In genomic region chr20:47314647-47315338, GRCh38 we compare ENCODE assay signal across 10 cellular contexts. TPM values are rescaled to one million over a fixed set of nuclear protein-coding genes. Genes with fewer than 3 reads are reported as not detected.
DNase-seq lines count a peak whose midpoint lies in the region; ATAC-seq, FAIRE-seq and TF ChIP-seq lines count a peak whose summit lies in the region.
"Had no signal": no experiment of that assay in that cellular context is flagged by ENCODE, and none has a peak within 500 bp of the region (broad histone marks: within the 10 kb centered on the region; RNA-seq: fewer than 3 reads in every experiment).

No MANE protein-coding gene starts in this region.

- no peaks in the 10 kb centered on the region for H3K27me3 ChIP-seq in CD4-positive, alpha-beta T cell (ENCODE audit: control insufficient read depth, insufficient read depth, low read length)
- H3K27me3 ChIP-seq in right cardiac atrium (ENCODE audit: control insufficient read depth, insufficient read depth) (no peaks in the 10 kb centered on the region), rectal smooth muscle tissue (ENCODE audit: control insufficient read depth, insufficient read depth, low read length) (no peaks in the 10 kb centered on the region)

- H3K9me3 Mint-ChIP-seq in CD4-positive, alpha-beta T cell, result no peaks in the 10 kb centered on the region

- H3K27ac Mint-ChIP-seq in CD4-positive, alpha-beta T cell, result peak overlapping the region; percentile 42
- H3K27ac Mint-ChIP-seq in T-helper 17 cell, result peak overlapping the region; percentile 73

- no peaks in the 10 kb centered on the region for H3K9me3 ChIP-seq in CD4-positive, alpha-beta T cell (ENCODE audit: control insufficient read depth, low read length)
- H3K9me3 ChIP-seq in T-helper 17 cell (ENCODE audit: control insufficient read depth, low read length, poor library complexity, severe bottlenecking) (no peaks in the 10 kb centered on the region), right cardiac atrium (ENCODE audit: control insufficient read depth, low read length) (no peaks in the 10 kb centered on the region)

- peaks cover 47% of the 10 kb centered on the region for H3K36me3 Mint-ChIP-seq in CD4-positive, alpha-beta T cell (ENCODE audit: low read depth)
- no peaks in the 10 kb centered on the region for H3K36me3 Mint-ChIP-seq in T-helper 17 cell (ENCODE audit: low read depth)

- WGBS in right cardiac atrium, result 93% methylated on average over 3 of the region's 3 CpGs

- no peak for ATAC-seq in CD4-positive, alpha-beta T cell (ENCODE audit: poor library complexity)
- ATAC-seq in T-helper 17 cell (no peak), right cardiac atrium (no peak), HG02970 (IDR thresholded peaks at IDR 0.05; ENCODE audit: low FRiP score, unreplicated experiment) (no peak), HG02623 (IDR thresholded peaks at IDR 0.05; ENCODE audit: unreplicated experiment) (no peak), left colon (no peak)

- no peak for DNase-seq in CD4-positive, alpha-beta T cell
- DNase-seq in T-helper 17 cell (no peak), right cardiac atrium (no peak), left colon (no peak), urothelium cell line (ENCODE audit: low spot score) (no peak)
- DNase-seq: activated T-cell treated with anti-CD3 and anti-CD28 coated beads, Interleukin-2, amount 50 U/mL, for 1 hour; NCI-H1417 treated with DMSO at 0.1 percent for 48 hours had no signal

- no peaks in the 10 kb centered on the region for H3K36me3 ChIP-seq in rectal smooth muscle tissue (ENCODE audit: control insufficient read depth, insufficient read depth, low read length)

- H3K27me3 Mint-ChIP-seq in CD4-positive, alpha-beta T cell, result no peaks in the 10 kb centered on the region
- no peaks in the 10 kb centered on the region for H3K27me3 Mint-ChIP-seq in T-helper 17 cell

- H3K4me1 Mint-ChIP-seq in CD4-positive, alpha-beta T cell (ENCODE audit: low read depth), result peaks cover 60% of the 10 kb centered on the region
- peaks cover 34% of the 10 kb centered on the region for H3K4me1 Mint-ChIP-seq in T-helper 17 cell

- POLR2A ChIA-PET in CD4-positive, alpha-beta T cell (lab: Charles Lee), result interaction anchor here (0.6 kb wide), 1 partner anchor 44 kb away, joined by 4 read pairs; no protein-coding TSS in a partner anchor

- H3K4me3 ChIP-seq in right cardiac atrium (ENCODE audit: low read length) (no peak overlapping the region), rectal smooth muscle tissue (ENCODE audit: low read length) (no peak overlapping the region)

- no peak overlapping the region for H3K4me3 Mint-ChIP-seq in CD4-positive, alpha-beta T cell
- H3K4me3 Mint-ChIP-seq in T-helper 17 cell, result no peak overlapping the region

- H3K27ac ChIP-seq in CD4-positive, alpha-beta T cell (ENCODE audit: low read depth, low read length), result no peak overlapping the region
- H3K27ac ChIP-seq in right cardiac atrium (ENCODE audit: low read length) (peak overlapping the region; percentile 80), rectal smooth muscle tissue (ENCODE audit: low read depth, low read length) (peak overlapping the region; percentile 73)

- H3K4me1 ChIP-seq in right cardiac atrium (ENCODE audit: control insufficient read depth, insufficient read depth, low read length) (peaks cover 40% of the 10 kb centered on the region), rectal smooth muscle tissue (ENCODE audit: control insufficient read depth, insufficient read depth, low read length) (peaks cover 45% of the 10 kb centered on the region)

- H3K9ac ChIP-seq in rectal smooth muscle tissue (ENCODE audit: low read length), result no peak overlapping the region

- intact Hi-C loops in CD4-positive, alpha-beta T cell (cut with DNase I, micrococcal nuclease), result loop anchor here in 1 of 2 experiments (5.0 kb wide), 1 partner anchor 38 kb away; no protein-coding TSS in a partner anchor
- intact Hi-C loops in right cardiac atrium (cut with DNase I), result loop anchor here in 1 of 4 donors (5.0 kb wide), 1 partner anchor 43 kb away; the partner anchor contains the start of gene ZMYND8
- intact Hi-C loops in left colon (cut with DNase I, micrococcal nuclease), result no loop called here

- no peak for FAIRE-seq in urothelium cell line (lab: Jason Lieb, UNC)

- CTCF ChIA-PET in CD4-positive, alpha-beta T cell (lab: Charles Lee), result interaction anchor here (1.7 kb wide), 1 partner anchor 69 kb away, joined by 5 read pairs; no protein-coding TSS in a partner anchor

- TF ChIP-seq CTCF in CD4-positive, alpha-beta T cell (IDR thresholded peaks at IDR 0.05), result no peak

RNA-seq across cellular contexts. Expression of gene ZMYND8, which starts 41.7 kb away (rescaled TPM):
- 10 to 100 TPM; 33.0 to 34.3 TPM for total RNA-seq in CD4-positive, alpha-beta T cell
- total RNA-seq in T-helper 17 cell (10 to 100 TPM; 42.7 to 50.3 TPM), right cardiac atrium (10 to 100 TPM; 20.4 to 35.7 (median 31.4) TPM), left colon (10 to 100 TPM; 42.8 to 48.4 TPM)
- 10.0 TPM for polyA plus RNA-seq in right cardiac atrium
